In the genomic region with DNA sequence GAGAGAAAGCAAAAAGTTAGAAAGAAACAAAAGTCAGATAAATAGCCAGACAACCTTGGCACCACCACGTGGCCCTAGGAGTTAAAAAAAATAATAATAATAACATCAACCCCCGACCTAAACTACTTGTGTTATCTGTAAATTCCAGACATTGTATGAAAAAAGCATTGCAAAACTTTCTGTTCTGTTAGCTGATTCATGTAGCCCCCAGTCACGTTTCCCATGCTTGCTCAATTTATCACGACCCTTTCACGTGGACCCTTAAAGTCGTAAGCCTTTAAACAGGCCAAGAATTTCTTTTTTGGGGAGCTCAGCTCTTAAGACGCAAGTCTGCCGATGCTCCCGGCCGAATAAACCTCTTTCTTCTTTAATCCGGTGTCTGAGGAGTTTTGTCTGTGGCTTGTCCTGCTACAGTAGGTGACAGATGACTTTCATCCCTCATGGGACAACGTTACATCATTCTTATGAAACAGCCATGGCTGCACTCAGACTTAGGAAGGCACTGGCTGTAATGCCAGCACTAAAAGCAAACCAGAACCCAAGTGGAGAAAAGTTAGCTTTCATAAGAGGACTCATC, we compare ENCODE assay signal across 8 cellular contexts. TPM values are rescaled to one million over a fixed set of nuclear protein-coding genes. Genes with fewer than 3 reads are reported as not detected.
DNase-seq lines count a peak whose midpoint lies in the region; ATAC-seq and TF ChIP-seq lines count a peak whose summit lies in the region.

No MANE protein-coding gene starts in this region.

- H3K9me3 Mint-ChIP-seq in activated CD4-positive, alpha-beta T cell treated with anti-CD3 and anti-CD28 coated beads, Interleukin-2, amount 10 ng/mL, durations not matched to agents 7 days and 5 days: peaks cover 7% of the 10 kb centered on the region

- H3K4me3 Mint-ChIP-seq in activated CD4-positive, alpha-beta T cell treated with anti-CD3 and anti-CD28 coated beads, Interleukin-2, amount 10 ng/mL, durations not matched to agents 7 days and 5 days: peak overlapping the region; percentile 92

- peaks cover 16% of the 10 kb centered on the region for H3K36me3 Mint-ChIP-seq in activated CD4-positive, alpha-beta T cell treated with anti-CD3 and anti-CD28 coated beads, Interleukin-2, amount 10 ng/mL, durations not matched to agents 7 days and 5 days (ENCODE audit: low read depth)

- H3K79me2 ChIP-seq in DOHH2 (ENCODE audit: control insufficient read depth, low read length): peaks cover 97% of the 10 kb centered on the region

- H3K9ac ChIP-seq in HUES48 (ENCODE audit: low read depth, low read length) (peak overlapping the region; percentile 54), rectal smooth muscle tissue (ENCODE audit: low read length) (peak overlapping the region; percentile 74)

- peak; percentile 30 for DNase-seq in activated CD4-positive, alpha-beta T cell treated with anti-CD3 and anti-CD28 coated beads, Interleukin-2, amount 10 ng/mL, durations not matched to agents 7 days and 5 days
- DNase-seq in germinal center (ENCODE audit: low spot score): peak; percentile 9
- DNase-seq in G401 (ENCODE audit: low spot score): no peak
- no peak for DNase-seq in stimulated activated CD8-positive, alpha-beta memory T cell treated with anti-CD3 and anti-CD28 coated beads, Interleukin-4, amount 100 ng/mL, for 48 hours

- no peaks in the 10 kb centered on the region for H3K9me2 ChIP-seq in DOHH2 (replicated peaks; ENCODE audit: control insufficient read depth, low read length)

- H3K36me3 ChIP-seq in DOHH2 (ENCODE audit: control insufficient read depth, low read length) (peaks cover 19% of the 10 kb centered on the region), HUES48 (ENCODE audit: control insufficient read depth, insufficient read depth, low read length) (no peaks in the 10 kb centered on the region), rectal smooth muscle tissue (ENCODE audit: control insufficient read depth, insufficient read depth, low read length) (no peaks in the 10 kb centered on the region)

- peaks cover 13% of the 10 kb centered on the region; the same call in 1 of the 2 replicates for H4K20me1 ChIP-seq in DOHH2 (ENCODE audit: control insufficient read depth, insufficient read depth, low read depth, low read length)

- ATAC-seq in GM21447 (IDR thresholded peaks at IDR 0.05; ENCODE audit: unreplicated experiment): peak; percentile 30

- POLR2A ChIA-PET in activated CD4-positive, alpha-beta T cell treated with anti-CD3 and anti-CD28 coated beads, Interleukin-2, amount 10 ng/mL, durations not matched to agents 7 days and 5 days (lab: Charles Lee): no interaction called here

- peaks cover 78% of the 10 kb centered on the region for H3K4me1 Mint-ChIP-seq in activated CD4-positive, alpha-beta T cell treated with anti-CD3 and anti-CD28 coated beads, Interleukin-2, amount 10 ng/mL, durations not matched to agents 7 days and 5 days

- peak overlapping the region; percentile 96 for H3K4me2 ChIP-seq in DOHH2 (ENCODE audit: low read length)

- H3K27ac ChIP-seq in DOHH2 (ENCODE audit: low read depth, low read length): peak overlapping the region; percentile 70
- H3K27ac ChIP-seq in HUES48 (ENCODE audit: low read depth, low read length): peak overlapping the region; percentile 89
- H3K27ac ChIP-seq in rectal smooth muscle tissue (ENCODE audit: low read depth, low read length): peak overlapping the region; percentile 88

- H3K9me3 ChIP-seq in DOHH2 (ENCODE audit: control insufficient read depth, insufficient read depth, low read length) (no peaks in the 10 kb centered on the region), HUES48 (ENCODE audit: control insufficient read depth, insufficient read depth, low read length) (no peaks in the 10 kb centered on the region)

- peaks cover 8% of the 10 kb centered on the region for H3F3A ChIP-seq in DOHH2 (ENCODE audit: control insufficient read depth, insufficient read depth)

- H3K27me3 ChIP-seq in DOHH2 (ENCODE audit: control insufficient read depth, low read length): no peaks in the 10 kb centered on the region
- H3K27me3 ChIP-seq in HUES48 (ENCODE audit: control insufficient read depth, insufficient read depth, low read length): no peaks in the 10 kb centered on the region
- no peaks in the 10 kb centered on the region for H3K27me3 ChIP-seq in rectal smooth muscle tissue (ENCODE audit: control insufficient read depth, insufficient read depth, low read length)

- TF ChIP-seq CTCF in DOHH2 (IDR thresholded peaks at IDR 0.05; ENCODE audit: low read depth, low read length, poor library complexity, severe bottlenecking): no peak

- H3K4me3 ChIP-seq in DOHH2 (ENCODE audit: low read length) (peak overlapping the region; percentile 93), HUES48 (ENCODE audit: low read depth, low read length) (peak overlapping the region; percentile 72), rectal smooth muscle tissue (ENCODE audit: low read length) (peak overlapping the region; percentile 77)

- H3K27ac Mint-ChIP-seq in activated CD4-positive, alpha-beta T cell treated with anti-CD3 and anti-CD28 coated beads, Interleukin-2, amount 10 ng/mL, durations not matched to agents 7 days and 5 days: peak overlapping the region; percentile 96

- H3K4me1 ChIP-seq in DOHH2 (ENCODE audit: control insufficient read depth, low read length) (peaks cover 58% of the 10 kb centered on the region), HUES48 (ENCODE audit: control insufficient read depth, insufficient read depth, low read length) (peaks cover 17% of the 10 kb centered on the region), rectal smooth muscle tissue (ENCODE audit: control insufficient read depth, insufficient read depth, low read length) (peaks cover 18% of the 10 kb centered on the region)

- CTCF ChIA-PET in activated CD4-positive, alpha-beta T cell treated with anti-CD3 and anti-CD28 coated beads, Interleukin-2, amount 10 ng/mL, durations not matched to agents 7 days and 5 days (lab: Charles Lee): interaction anchor here (1.4 to 1.8 kb wide), 2 partner anchors 11 to 24 kb away, joined by 3 to 6 read pairs; no protein-coding TSS in a partner anchor

- in situ Hi-C loops in G401 (cut with HindIII; ENCODE audit: low sequenced_read_pairs): no loop called here

- H3K27me3 Mint-ChIP-seq in activated CD4-positive, alpha-beta T cell treated with anti-CD3 and anti-CD28 coated beads, Interleukin-2, amount 10 ng/mL, durations not matched to agents 7 days and 5 days: no peaks in the 10 kb centered on the region

RNA-seq across cellular contexts. Expression of gene ACOX3, which starts 0.5 kb away (rescaled TPM):
- 10 to 100 TPM; 13.8 to 15.4 TPM for total RNA-seq in activated CD4-positive, alpha-beta T cell treated with anti-CD3 and anti-CD28 coated beads, Interleukin-2, amount 10 ng/mL, durations not matched to agents 7 days and 5 days
- 41.8 and 46.7 TPM in 2 replicates for total RNA-seq in G401 (2014; rRNA removed; shearing (Covaris generic))

RNA-seq across cellular contexts. Expression of gene TRMT44, which starts 0.6 kb away (rescaled TPM):
- total RNA-seq in activated CD4-positive, alpha-beta T cell treated with anti-CD3 and anti-CD28 coated beads, Interleukin-2, amount 10 ng/mL, durations not matched to agents 7 days and 5 days: 10 to 100 TPM; 17.5 to 21.4 TPM
- total RNA-seq in G401 (2014; rRNA removed; shearing (Covaris generic)): 15.9 and 24.9 TPM in 2 replicates

Comparison
In these comparisons a context has a peak if more than half of its experiments do, and no peak if none do; other contexts are left out.
1. DNase-seq: peak in activated CD4-positive, alpha-beta T cell treated with anti-CD3 and anti-CD28 coated beads, Interleukin-2, amount 10 ng/mL, durations not matched to agents 7 days and 5 days (single experiment) and germinal center (single experiment); none in G401 (single experiment) and stimulated activated CD8-positive, alpha-beta memory T cell treated with anti-CD3 and anti-CD28 coated beads, Interleukin-4, amount 100 ng/mL, for 48 hours (single experiment).
2. Peak in every context shown above with its lines, with median percentiles within 50 percentile points of each other: H3K27ac ChIP-seq and H3K4me3 ChIP-seq.